ENCODE assay signal across 9 cellular contexts in genomic region chr12:76866726-76867125, GRCh38. TPM values are rescaled to one million over a fixed set of nuclear protein-coding genes. Genes with fewer than 3 reads are reported as not detected.
DNase-seq lines count a peak whose midpoint lies in the region; ATAC-seq, FAIRE-seq and TF ChIP-seq lines count a peak whose summit lies in the region.
"Had no signal": no experiment of that assay in that cellular context is flagged by ENCODE, and none has a peak within 500 bp of the region (broad histone marks: within the 10 kb centered on the region; RNA-seq: fewer than 3 reads in every experiment).

No MANE protein-coding gene starts in this region.

- no peaks in the 10 kb centered on the region for H3K36me3 ChIP-seq in K562 (ENCODE audit: control insufficient read depth, insufficient read depth, low read length)
- no peaks in the 10 kb centered on the region for H3K36me3 ChIP-seq in Peyer's patch

- DNase-seq in K562 (ENCODE audit: extremely low read depth in 1 of 4, low spot score in 3 of 4): no peak
- peak; percentile 70 for DNase-seq in non-pigmented ciliary epithelial cell (ENCODE audit: low read depth)
- DNase-seq in activated T-cell treated with anti-CD3 and anti-CD28 coated beads for 4 hours: no peak
- DNase-seq in NCI-H1105 treated with DMSO at 0.1 percent for 48 hours (lab: John Stamatoyannopoulos, UW): no peak
- DNase-seq in Peyer's patch: no peak
- DNase-seq: stimulated activated CD4-positive, alpha-beta T cell treated with anti-CD3 and anti-CD28 coated beads, Interleukin-4, amount 100 ng/mL, for 4 hours had no signal

- POLR2A ChIA-PET in K562 (lab: Yijun Ruan, JAX): interaction anchor here (0.6 kb wide), 1 partner anchor 537 kb away, joined by 3 read pairs; no protein-coding TSS in a partner anchor

- intact Hi-C loops in K562 (cut with micrococcal nuclease): no loop called here

- ATAC-seq in GM18907 (IDR thresholded peaks at IDR 0.05; ENCODE audit: unreplicated experiment) (peak; percentile 69), HG03159 (IDR thresholded peaks at IDR 0.05; ENCODE audit: unreplicated experiment) (peak; percentile 48), K562 (no peak), GM19324 (IDR thresholded peaks at IDR 0.05; ENCODE audit: low FRiP score, unreplicated experiment) (no peak)

- in situ Hi-C loops in K562 (cut with MboI): no loop called here

- no peak for TF ChIP-seq POLR2A in K562 (conservative IDR thresholded peaks at IDR 0.05)
- no peak for TF ChIP-seq POLR2A in Peyer's patch (IDR thresholded peaks at IDR 0.05)

- WGBS in K562 (ENCODE audit: insufficient coverage, low coverage, missing lambda C conversion rate): 74% methylated on average over 8 of the region's 8 CpGs

- peaks cover 6 to 14% of the 10 kb centered on the region in 2 experiments; a peak in 4 of 5 replicates for H3K4me1 ChIP-seq in K562 (replicated peaks in 1 of 2; ENCODE audit: control insufficient read depth in 2 of 2, insufficient read depth in 2 of 2, low read length in 2 of 2)
- H3K4me1 ChIP-seq in Peyer's patch: no peaks in the 10 kb centered on the region

- H3K9ac ChIP-seq in K562 (ENCODE audit: insufficient read depth in 1 of 2, low read depth in 2 of 2, low read length in 2 of 2): no peak overlapping the region

- H4K20me1 ChIP-seq in K562 (replicated peaks; ENCODE audit: control insufficient read depth, insufficient read depth, low read length): no peaks in the 10 kb centered on the region

- TF ChIP-seq CTCF in K562 (IDR thresholded peaks at IDR 0.05 in 2 of 3, conservative IDR thresholded peaks at IDR 0.05 in 1 of 3; ENCODE audit: insufficient read depth in 2 of 3, low read depth in 1 of 3, low read length in 3 of 3) (no peak), Peyer's patch (IDR thresholded peaks at IDR 0.05) (no peak)

- TF ChIP-seq RAD21 in K562 (CRISPR knock-in tag; conservative IDR thresholded peaks at IDR 0.05 in 1 of 2, IDR thresholded peaks at IDR 0.05 in 1 of 2): no peak

- no peak overlapping the region for H3K27ac ChIP-seq in K562 (ENCODE audit: extremely low read depth, low read depth, low read length)
- no peak overlapping the region for H3K27ac ChIP-seq in Peyer's patch

- TF ChIP-seq EP300 in K562 (IDR thresholded peaks at IDR 0.05; ENCODE audit: low read length): no peak

- no peak overlapping the region for H3K4me2 ChIP-seq in K562 (ENCODE audit: insufficient read depth, low read length)

- CTCF ChIA-PET in K562 (lab: Yijun Ruan, JAX; ENCODE audit: low intra/inter-chr PET ratio): no interaction called here

- H3K9me3 ChIP-seq in K562 (replicated peaks; ENCODE audit: control insufficient read depth, insufficient read depth, low read depth, low read length) (no peaks in the 10 kb centered on the region), Peyer's patch (no peaks in the 10 kb centered on the region)

- H3K27me3 ChIP-seq in K562 (ENCODE audit: control insufficient read depth in 2 of 2, insufficient read depth in 2 of 2, low read length in 2 of 2) (no peaks in the 10 kb centered on the region), Peyer's patch (no peaks in the 10 kb centered on the region)

- no TSS peak for BruUV-seq in K562 (replicated peaks; lab: Mats Ljungman, UMichigan)

- no peak overlapping the region for H3K4me3 ChIP-seq in K562
- H3K4me3 ChIP-seq in Peyer's patch: no peak overlapping the region

- no peak overlapping the region for H2AFZ ChIP-seq in K562 (ENCODE audit: low read depth, low read length)

- H3K9me1 ChIP-seq in K562 (ENCODE audit: control insufficient read depth, insufficient read depth, low read length): no peaks in the 10 kb centered on the region

- no peaks in the 10 kb centered on the region for H3K79me2 ChIP-seq in K562 (ENCODE audit: control insufficient read depth, insufficient read depth, low read length)

- peak; percentile 15 for FAIRE-seq in K562 (lab: Jason Lieb, UNC)

TF ChIP-seq in K562, 482 proteins besides CTCF, POLR2A, EP300 and RAD21 (continues in another document):
- TF ChIP-seq BMI1 (IDR thresholded peaks at IDR 0.05; ENCODE audit: low read length): no peak
- no peak for TF ChIP-seq SIN3A (IDR thresholded peaks at IDR 0.05; ENCODE audit: borderline replicate concordance in 2 of 2, control insufficient read depth in 1 of 2, low read depth in 2 of 2, low read length in 2 of 2)
- TF ChIP-seq KLF1 (tag; IDR thresholded peaks at IDR 0.05): no peak
- TF ChIP-seq, protein P1, sequence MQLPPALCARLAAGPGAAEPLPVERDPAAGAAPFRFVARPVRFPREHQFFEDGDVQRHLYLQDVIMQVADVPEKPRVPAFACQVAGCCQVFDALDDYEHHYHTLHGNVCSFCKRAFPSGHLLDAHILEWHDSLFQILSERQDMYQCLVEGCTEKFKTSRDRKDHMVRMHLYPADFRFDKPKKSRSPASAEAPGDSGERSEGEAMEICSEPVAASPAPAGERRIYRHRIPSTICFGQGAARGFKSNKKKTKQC (CRISPR knock-in tag; IDR thresholded peaks at IDR 0.05): no peak
- TF ChIP-seq NEUROD1 (IDR thresholded peaks at IDR 0.05; ENCODE audit: borderline replicate concordance, low read depth, low read length, partially characterized antibody): no peak
- TF ChIP-seq GATAD2B (IDR thresholded peaks at IDR 0.05; ENCODE audit: borderline replicate concordance): no peak

RNA-seq across cellular contexts. Expression of gene CSRP2, which starts 12.1 kb away (rescaled TPM):
- total RNA-seq in K562 (2011; cell fraction: chromatin; rRNA removed; ENCODE audit: low replicate concordance): 2.1 and 3.9 TPM in 2 replicates
- total RNA-seq in K562 (2011; cell fraction: nucleolus; rRNA removed): 1.5 and 1.6 TPM in 2 replicates
- total RNA-seq in K562 (2011; cell fraction: nucleoplasm; rRNA removed): 3.7 and 9.9 TPM in 2 replicates
- total RNA-seq in K562 (2014; rRNA removed) (0.32 and 0.73 TPM in 2 replicates), K562 (2014; rRNA removed; fragmentation: Illumina TruSeq; extraction: Trizol) (1.9 and 2.4 TPM in 2 replicates), K562 (2015; rRNA removed; fragmentation: Illumina TruSeq; extraction: Trizol) (0.60 and 0.83 TPM in 2 replicates), K562 (2021) (1.6 and 2.3 TPM in 2 replicates), Peyer's patch (10 to 100 TPM in 1 of 4 donors, 1 to 10 TPM in 3; 1.9 to 10.6 (median 8.5) TPM)
- polyA plus RNA-seq in K562 (2011; rRNA removed) (4.6 and 5.9 TPM in 2 replicates), K562 (2014; fragmentation: Illumina TruSeq; extraction: Trizol) (1.1 and 1.9 TPM in 2 replicates), K562 (2014; fragmentation: Nextera tagmentation; extraction: Ambion mirVana) (1 to 10 TPM; 4.1 to 6.2 TPM), K562 (2014; rRNA removed) (2.3 and 3.4 TPM in 2 replicates)
- 3.1 and 3.6 TPM in 2 replicates for polyA plus RNA-seq in K562 (2011; cell fraction: cytosol; rRNA removed)
- polyA plus RNA-seq in K562 (2011; cell fraction: nucleus; rRNA removed): 1.6 and 3.5 TPM in 2 replicates
- polyA plus RNA-seq in K562 (2012): 0.97 and 1.9 TPM in 2 replicates
- polyA minus RNA-seq in K562 (2011; rRNA and poly(A)+ RNA removed): 2.2 and 4.0 TPM in 2 replicates
- 1.6 and 2.2 TPM in 2 replicates for polyA minus RNA-seq in K562 (2011; cell fraction: cytosol; rRNA and poly(A)+ RNA removed)
- polyA minus RNA-seq in K562 (2011; cell fraction: nucleus; rRNA and poly(A)+ RNA removed): 1.3 and 2.9 TPM in 2 replicates

Comparison
In these comparisons a context has a peak if more than half of its experiments do, and no peak if none do; other contexts are left out.
1. ATAC-seq: peak in GM18907 (single experiment) and HG03159 (single experiment); none in K562 (single experiment) and GM19324 (single experiment).